Comparison of ENCODE assay signal across 13 cellular contexts in genomic region chr20:24995741-24996448, GRCh38. TPM values are rescaled to one million over a fixed set of nuclear protein-coding genes. Genes with fewer than 3 reads are reported as not detected.
A peak's percentile ranks its signal among the peaks of the same experiment; 100 is the strongest.
DNase-seq lines count a peak whose midpoint lies in the region; ATAC-seq and TF ChIP-seq lines count a peak whose summit lies in the region.
"Had no signal": no experiment of that assay in that cellular context is flagged by ENCODE, and none has a peak within 500 bp of the region (broad histone marks: within the 10 kb centered on the region; RNA-seq: fewer than 3 reads in every experiment).

No MANE protein-coding gene starts in this region.

- H3K27ac Mint-ChIP-seq in brain: peak overlapping the region; percentile 56 to 97 (median 89)

- H3F3A ChIP-seq in Loucy (ENCODE audit: low read depth): no peaks in the 10 kb centered on the region

- ATAC-seq in GM19324 (IDR thresholded peaks at IDR 0.05; ENCODE audit: low FRiP score, unreplicated experiment): no peak
- no peak for ATAC-seq in HG03354 (IDR thresholded peaks at IDR 0.05; ENCODE audit: poor library complexity, severe bottlenecking, unreplicated experiment)

- DNase-seq in COLO829 (ENCODE audit: low spot score) (peak; percentile 26), medulla oblongata (ENCODE audit: extremely low spot score) (peak; percentile 32), T-helper 2 cell (no peak)
- no peak for DNase-seq in effector memory CD4-positive, alpha-beta T cell
- DNase-seq: activated CD4-positive, alpha-beta T cell treated with anti-CD3 and anti-CD28 coated beads for 48 hours; cerebellar nuclear complex; NCI-H1694 treated with DMSO at 0.1 percent for 48 hours; stomach; SW 1271 had no signal

- peaks cover 0 to 3% (median 0%) of the 10 kb centered on the region in 5 experiments for H3K9me3 Mint-ChIP-seq in brain

- no peak overlapping the region for H3K27ac ChIP-seq in effector memory CD4-positive, alpha-beta T cell (ENCODE audit: insufficient read depth, low read length, poor library complexity, severe bottlenecking)

- H3K36me3 Mint-ChIP-seq in brain: no peaks in the 10 kb centered on the region

- H2AFZ ChIP-seq in Loucy (ENCODE audit: low read length): no peak overlapping the region

- TF ChIP-seq CTCF in Loucy (conservative IDR thresholded peaks at IDR 0.05; ENCODE audit: low read length): no peak
- TF ChIP-seq CTCF in brain (conservative IDR thresholded peaks at IDR 0.05): no peak

- H3K36me3 ChIP-seq in Loucy (ENCODE audit: insufficient read depth, low read length): no peaks in the 10 kb centered on the region
- H3K36me3 ChIP-seq in effector memory CD4-positive, alpha-beta T cell (ENCODE audit: control insufficient read depth, insufficient read depth, low read length): no peaks in the 10 kb centered on the region
- H3K36me3 ChIP-seq: stomach had no signal

- H3K27me3 ChIP-seq in Loucy (ENCODE audit: insufficient read depth, low read length, poor library complexity, severe bottlenecking): no peaks in the 10 kb centered on the region
- no peaks in the 10 kb centered on the region for H3K27me3 ChIP-seq in effector memory CD4-positive, alpha-beta T cell (replicated peaks; ENCODE audit: control insufficient read depth, insufficient read depth, low read length, poor library complexity, severe bottlenecking)
- H3K27me3 ChIP-seq: stomach had no signal

- peaks cover 35% of the 10 kb centered on the region for H3K4me1 ChIP-seq in Loucy (ENCODE audit: insufficient read depth, low read length, poor library complexity, severe bottlenecking)
- peaks cover 14% of the 10 kb centered on the region for H3K4me1 ChIP-seq in effector memory CD4-positive, alpha-beta T cell (ENCODE audit: control insufficient read depth, insufficient read depth, low read length, poor library complexity, severe bottlenecking)

- H3K4me3 Mint-ChIP-seq in brain: peak overlapping the region in 2 of 5 experiments; percentile 99

- H3K79me2 ChIP-seq in Loucy (ENCODE audit: insufficient read depth, low read length): peaks cover 16% of the 10 kb centered on the region

- no peak overlapping the region for H3K9ac ChIP-seq in Loucy (ENCODE audit: low read depth, low read length, poor library complexity, severe bottlenecking)

- H3K4me1 Mint-ChIP-seq in brain: peaks cover 47% of the 10 kb centered on the region

- H3K4me2 ChIP-seq in Loucy (ENCODE audit: low read depth, low read length, poor library complexity, severe bottlenecking): peak overlapping the region; percentile 9

- no peaks in the 10 kb centered on the region for H3K9me3 ChIP-seq in Loucy (ENCODE audit: insufficient read depth, low read depth, low read length)
- H3K9me3 ChIP-seq in effector memory CD4-positive, alpha-beta T cell (ENCODE audit: control insufficient read depth, low read length): no peaks in the 10 kb centered on the region
- H3K9me3 ChIP-seq: stomach had no signal

- no peaks in the 10 kb centered on the region for H3K9me2 ChIP-seq in Loucy (replicated peaks; ENCODE audit: low read depth, low read length)

- peaks cover 35% of the 10 kb centered on the region for H3K27me3 Mint-ChIP-seq in brain

- no peak overlapping the region for H3K4me3 ChIP-seq in Loucy (ENCODE audit: low read length, poor library complexity, severe bottlenecking)
- H3K4me3 ChIP-seq in effector memory CD4-positive, alpha-beta T cell (ENCODE audit: insufficient read depth, low read depth, low read length, poor library complexity, severe bottlenecking): no peak overlapping the region

- peaks cover 11% of the 10 kb centered on the region for H4K20me1 ChIP-seq in Loucy (ENCODE audit: insufficient read depth, low read length, poor library complexity, severe bottlenecking)

RNA-seq across cellular contexts. Expression of gene APMAP, which starts 3.3 kb away (rescaled TPM):
- polyA plus RNA-seq in brain (ENCODE audit: insufficient read depth, low read depth, low replicate concordance): 88.7 TPM

RNA-seq across cellular contexts. Expression of gene CST7, which starts 46.8 kb away (rescaled TPM):
- polyA plus RNA-seq in brain (ENCODE audit: insufficient read depth, low read depth, low replicate concordance): 2.0 TPM

Comparison
In these comparisons a context has a peak if more than half of its experiments do, and no peak if none do; other contexts are left out.
1. DNase-seq: peak in COLO829 (single experiment) and medulla oblongata (single experiment); none in effector memory CD4-positive, alpha-beta T cell (0 of 3) and T-helper 2 cell (0 of 5).